In genomic region chr1:223363057-223363855, GRCh38 we compare ENCODE assay signal across 8 cellular contexts. TPM values are rescaled to one million over a fixed set of nuclear protein-coding genes. Genes with fewer than 3 reads are reported as not detected.
DNase-seq lines count a peak whose midpoint lies in the region; ATAC-seq, FAIRE-seq and TF ChIP-seq lines count a peak whose summit lies in the region.

No MANE protein-coding gene starts in this region.

- no peak for TF ChIP-seq CTCF in progenitor cell of endocrine pancreas (IDR thresholded peaks at IDR 0.05; ENCODE audit: unreplicated experiment)

- H3K27ac Mint-ChIP-seq in activated naive CD4-positive, alpha-beta T cell treated with anti-CD3 and anti-CD28 coated beads, Interleukin-2, amount 50 U/mL, for 24 hours = no peak overlapping the region
- no peak overlapping the region for H3K27ac Mint-ChIP-seq in progenitor cell of endocrine pancreas

- no peaks in the 10 kb centered on the region for H3K27me3 Mint-ChIP-seq in activated naive CD4-positive, alpha-beta T cell treated with anti-CD3 and anti-CD28 coated beads, Interleukin-2, amount 50 U/mL, for 24 hours
- peaks cover 60% of the 10 kb centered on the region for H3K27me3 Mint-ChIP-seq in progenitor cell of endocrine pancreas

- intact Hi-C loops in Right ventricle myocardium superior (cut with DNase I) = no loop called here

- ATAC-seq in Right ventricle myocardium superior (ENCODE audit: poor library complexity) (peak; percentile 54), HG03378 (IDR thresholded peaks at IDR 0.05; ENCODE audit: unreplicated experiment) (no peak)

- H3K36me3 Mint-ChIP-seq in activated naive CD4-positive, alpha-beta T cell treated with anti-CD3 and anti-CD28 coated beads, Interleukin-2, amount 50 U/mL, for 24 hours = no peaks in the 10 kb centered on the region
- no peaks in the 10 kb centered on the region for H3K36me3 Mint-ChIP-seq in progenitor cell of endocrine pancreas (ENCODE audit: insufficient read depth)

- DNase-seq in ELR (ENCODE audit: low read depth) (peak; percentile 28), NCI-H345 (lab: John Stamatoyannopoulos, UW) (peak; percentile 60), Right ventricle myocardium superior (peak; percentile 64), progenitor cell of endocrine pancreas (ENCODE audit: low spot score, unreplicated experiment) (peak; percentile 24), GM12891 (ENCODE audit: insufficient read length, low spot score) (no peak), RCC 7860 (ENCODE audit: low spot score) (no peak)

- H3K9me3 Mint-ChIP-seq in activated naive CD4-positive, alpha-beta T cell treated with anti-CD3 and anti-CD28 coated beads, Interleukin-2, amount 50 U/mL, for 24 hours = no peaks in the 10 kb centered on the region
- no peaks in the 10 kb centered on the region for H3K9me3 Mint-ChIP-seq in progenitor cell of endocrine pancreas (ENCODE audit: low read depth)

- FAIRE-seq in GM12891 (lab: Jason Lieb, UNC) (no peak), RCC 7860 (lab: Jason Lieb, UNC) (no peak)

- no peak for TF ChIP-seq POLR2A in GM12891 (IDR thresholded peaks at IDR 0.05; ENCODE audit: low read depth, low read length)

- peak overlapping the region; percentile 91 for H3K4me3 Mint-ChIP-seq in activated naive CD4-positive, alpha-beta T cell treated with anti-CD3 and anti-CD28 coated beads, Interleukin-2, amount 50 U/mL, for 24 hours
- peak overlapping the region; percentile 87 for H3K4me3 Mint-ChIP-seq in progenitor cell of endocrine pancreas (ENCODE audit: low read depth)

- H3K4me1 Mint-ChIP-seq in activated naive CD4-positive, alpha-beta T cell treated with anti-CD3 and anti-CD28 coated beads, Interleukin-2, amount 50 U/mL, for 24 hours = peaks cover 19% of the 10 kb centered on the region
- peaks cover 14% of the 10 kb centered on the region for H3K4me1 Mint-ChIP-seq in progenitor cell of endocrine pancreas (ENCODE audit: low read depth)

TF ChIP-seq in GM12891, 5 proteins besides CTCF, POLR2A, EP300 and RAD21:
- no peak for TF ChIP-seq TAF1 (IDR thresholded peaks at IDR 0.05; ENCODE audit: low read depth, low read length)
- no peak for TF ChIP-seq POU2F2 (IDR thresholded peaks at IDR 0.05; ENCODE audit: low read depth, low read length)
- TF ChIP-seq SPI1 (IDR thresholded peaks at IDR 0.05; ENCODE audit: low read depth, low read length) = no peak
- TF ChIP-seq POLR2AphosphoS5 (IDR thresholded peaks at IDR 0.05; ENCODE audit: low read depth, low read length) = no peak
- TF ChIP-seq PAX5 (IDR thresholded peaks at IDR 0.05; ENCODE audit: insufficient read depth, low read length, severe bottlenecking) = no peak

RNA-seq across cellular contexts. Expression of gene SUSD4, which starts 0.7 kb away (rescaled TPM):
- total RNA-seq in Right ventricle myocardium superior (5.8 TPM), progenitor cell of endocrine pancreas (4.7 and 6.0 TPM in 2 replicates)
- 0.05 TPM for polyA plus RNA-seq in GM12891 (2012; ENCODE audit: low read depth, missing spikeins)

RNA-seq across cellular contexts. Expression of gene CCDC185, which starts 30.0 kb away (rescaled TPM):
- total RNA-seq in Right ventricle myocardium superior = not detected
- total RNA-seq in progenitor cell of endocrine pancreas = not detected in 2 replicates
- not detected for polyA plus RNA-seq in GM12891 (2012; ENCODE audit: low read depth, missing spikeins)

Comparison
In these comparisons a context has a peak if more than half of its experiments do, and no peak if none do; other contexts are left out.
1. DNase-seq: peak in ELR (single experiment), NCI-H345 (single experiment), Right ventricle myocardium superior (single experiment) and progenitor cell of endocrine pancreas (single experiment); none in GM12891 (single experiment) and RCC 7860 (single experiment).